1 cellular context compared by ENCODE assay signal in the genomic region with DNA sequence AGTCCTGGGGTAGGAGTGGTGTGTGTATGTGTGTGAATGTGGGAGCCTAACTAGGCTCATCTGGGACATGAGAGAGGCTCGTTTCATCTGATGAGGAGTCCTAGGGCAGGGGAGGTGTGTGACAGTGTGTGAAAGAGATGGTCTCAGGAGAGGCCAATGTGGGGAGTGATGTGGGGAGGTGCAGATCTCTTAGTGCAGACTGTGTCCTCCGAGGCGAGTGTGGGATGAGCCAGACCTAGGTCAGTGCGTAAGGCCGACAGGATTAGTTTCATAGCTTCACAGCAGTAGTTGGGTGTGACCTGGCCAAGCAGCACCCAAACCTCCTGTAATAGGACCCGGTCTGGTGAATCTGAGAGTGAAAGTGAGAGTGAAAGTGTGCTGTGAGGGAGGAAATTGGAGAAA.
TF ChIP-seq lines count a peak whose summit lies in the region.

No MANE protein-coding gene starts in this region.

TF ChIP-seq in GM12878, 131 proteins besides CTCF, POLR2A, EP300 and RAD21 (continued from another document and continues in another):
- TF ChIP-seq, protein P1, sequence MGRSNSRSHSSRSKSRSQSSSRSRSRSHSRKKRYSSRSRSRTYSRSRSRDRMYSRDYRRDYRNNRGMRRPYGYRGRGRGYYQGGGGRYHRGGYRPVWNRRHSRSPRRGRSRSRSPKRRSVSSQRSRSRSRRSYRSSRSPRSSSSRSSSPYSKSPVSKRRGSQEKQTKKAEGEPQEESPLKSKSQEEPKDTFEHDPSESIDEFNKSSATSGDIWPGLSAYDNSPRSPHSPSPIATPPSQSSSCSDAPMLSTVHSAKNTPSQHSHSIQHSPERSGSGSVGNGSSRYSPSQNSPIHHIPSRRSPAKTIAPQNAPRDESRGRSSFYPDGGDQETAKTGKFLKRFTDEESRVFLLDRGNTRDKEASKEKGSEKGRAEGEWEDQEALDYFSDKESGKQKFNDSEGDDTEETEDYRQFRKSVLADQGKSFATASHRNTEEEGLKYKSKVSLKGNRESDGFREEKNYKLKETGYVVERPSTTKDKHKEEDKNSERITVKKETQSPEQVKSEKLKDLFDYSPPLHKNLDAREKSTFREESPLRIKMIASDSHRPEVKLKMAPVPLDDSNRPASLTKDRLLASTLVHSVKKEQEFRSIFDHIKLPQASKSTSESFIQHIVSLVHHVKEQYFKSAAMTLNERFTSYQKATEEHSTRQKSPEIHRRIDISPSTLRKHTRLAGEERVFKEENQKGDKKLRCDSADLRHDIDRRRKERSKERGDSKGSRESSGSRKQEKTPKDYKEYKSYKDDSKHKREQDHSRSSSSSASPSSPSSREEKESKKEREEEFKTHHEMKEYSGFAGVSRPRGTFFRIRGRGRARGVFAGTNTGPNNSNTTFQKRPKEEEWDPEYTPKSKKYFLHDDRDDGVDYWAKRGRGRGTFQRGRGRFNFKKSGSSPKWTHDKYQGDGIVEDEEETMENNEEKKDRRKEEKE (IDR thresholded peaks at IDR 0.05) = no peak
- TF ChIP-seq, protein P2, sequence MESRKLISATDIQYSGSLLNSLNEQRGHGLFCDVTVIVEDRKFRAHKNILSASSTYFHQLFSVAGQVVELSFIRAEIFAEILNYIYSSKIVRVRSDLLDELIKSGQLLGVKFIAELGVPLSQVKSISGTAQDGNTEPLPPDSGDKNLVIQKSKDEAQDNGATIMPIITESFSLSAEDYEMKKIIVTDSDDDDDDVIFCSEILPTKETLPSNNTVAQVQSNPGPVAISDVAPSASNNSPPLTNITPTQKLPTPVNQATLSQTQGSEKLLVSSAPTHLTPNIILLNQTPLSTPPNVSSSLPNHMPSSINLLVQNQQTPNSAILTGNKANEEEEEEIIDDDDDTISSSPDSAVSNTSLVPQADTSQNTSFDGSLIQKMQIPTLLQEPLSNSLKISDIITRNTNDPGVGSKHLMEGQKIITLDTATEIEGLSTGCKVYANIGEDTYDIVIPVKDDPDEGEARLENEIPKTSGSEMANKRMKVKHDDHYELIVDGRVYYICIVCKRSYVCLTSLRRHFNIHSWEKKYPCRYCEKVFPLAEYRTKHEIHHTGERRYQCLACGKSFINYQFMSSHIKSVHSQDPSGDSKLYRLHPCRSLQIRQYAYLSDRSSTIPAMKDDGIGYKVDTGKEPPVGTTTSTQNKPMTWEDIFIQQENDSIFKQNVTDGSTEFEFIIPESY (IDR thresholded peaks at IDR 0.05) = no peak
- TF ChIP-seq RB1 (IDR thresholded peaks at IDR 0.05; ENCODE audit: borderline replicate concordance) (no peak), MAX (IDR thresholded peaks at IDR 0.05; ENCODE audit: low read depth, low read length) (no peak), MXI1 (IDR thresholded peaks at IDR 0.05; ENCODE audit: low read depth, low read length) (no peak), EGR1 (IDR thresholded peaks at IDR 0.05; ENCODE audit: borderline replicate concordance in 1 of 2, low read depth in 2 of 2, low read length in 2 of 2) (no peak), ZNF217 (IDR thresholded peaks at IDR 0.05) (no peak), KLF5 (IDR thresholded peaks at IDR 0.05; ENCODE audit: partially characterized antibody) (no peak), MTA3 (IDR thresholded peaks at IDR 0.05; ENCODE audit: borderline replicate concordance, low read length) (no peak), KDM1A (IDR thresholded peaks at IDR 0.05; ENCODE audit: borderline replicate concordance) (no peak), RELA (IDR thresholded peaks at IDR 0.05; ENCODE audit: borderline replicate concordance, partially characterized antibody) (no peak), YBX1 (IDR thresholded peaks at IDR 0.05) (no peak), ESRRA (IDR thresholded peaks at IDR 0.05; ENCODE audit: low read length) (no peak), E2F8 (IDR thresholded peaks at IDR 0.05; ENCODE audit: low read depth, partially characterized antibody) (no peak), HDGF (IDR thresholded peaks at IDR 0.05) (peak; percentile 90), CHD2 (IDR thresholded peaks at IDR 0.05; ENCODE audit: borderline replicate concordance, low read depth, low read length) (no peak), SMAD1 (IDR thresholded peaks at IDR 0.05; ENCODE audit: low read depth, partially characterized antibody) (peak; percentile 30), ATF7 (IDR thresholded peaks at IDR 0.05; ENCODE audit: low read depth) (peak; percentile 50), RCOR1 (conservative IDR thresholded peaks at IDR 0.05; ENCODE audit: low read depth, low read length) (no peak), IKZF2 (IDR thresholded peaks at IDR 0.05) (peak; percentile 22 to 57; a peak in 2 of 4 replicates), MEF2B (IDR thresholded peaks at IDR 0.05; ENCODE audit: partially characterized antibody, poor library complexity, severe bottlenecking) (peak; percentile 86), MTA2 (IDR thresholded peaks at IDR 0.05; ENCODE audit: low read depth) (peak; percentile 73), MEF2A (IDR thresholded peaks at IDR 0.05; ENCODE audit: insufficient read depth, low read depth, low read length) (no peak), RELB (IDR thresholded peaks at IDR 0.05; ENCODE audit: low read depth) (peak; percentile 49; the same call in 1 of the 2 replicates), RAD51 (IDR thresholded peaks at IDR 0.05) (no peak), PML (IDR thresholded peaks at IDR 0.05; ENCODE audit: low read length) (no peak), SREBF1 (IDR thresholded peaks at IDR 0.05; ENCODE audit: low read length) (no peak), NFXL1 (IDR thresholded peaks at IDR 0.05; ENCODE audit: borderline replicate concordance) (no peak), HSF1 (IDR thresholded peaks at IDR 0.05; ENCODE audit: low read depth, low read length) (no peak), BHLHE40 (IDR thresholded peaks at IDR 0.05; ENCODE audit: borderline replicate concordance in 1 of 2, low read depth in 2 of 2, low read length in 1 of 2) (0 out of 4 replicates have a peak, but pooled peaks of 1 of the 2 experiments have one; percentile 9), E4F1 (IDR thresholded peaks at IDR 0.05; ENCODE audit: borderline replicate concordance, partially characterized antibody) (no peak), TCF3 (IDR thresholded peaks at IDR 0.05; ENCODE audit: borderline replicate concordance, insufficient read depth, low read depth, low read length) (no peak)
- TF ChIP-seq, protein P3, sequence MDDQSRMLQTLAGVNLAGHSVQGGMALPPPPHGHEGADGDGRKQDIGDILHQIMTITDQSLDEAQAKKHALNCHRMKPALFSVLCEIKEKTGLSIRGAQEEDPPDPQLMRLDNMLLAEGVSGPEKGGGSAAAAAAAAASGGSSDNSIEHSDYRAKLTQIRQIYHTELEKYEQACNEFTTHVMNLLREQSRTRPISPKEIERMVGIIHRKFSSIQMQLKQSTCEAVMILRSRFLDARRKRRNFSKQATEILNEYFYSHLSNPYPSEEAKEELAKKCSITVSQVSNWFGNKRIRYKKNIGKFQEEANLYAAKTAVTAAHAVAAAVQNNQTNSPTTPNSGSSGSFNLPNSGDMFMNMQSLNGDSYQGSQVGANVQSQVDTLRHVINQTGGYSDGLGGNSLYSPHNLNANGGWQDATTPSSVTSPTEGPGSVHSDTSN (IDR thresholded peaks at IDR 0.05; ENCODE audit: insufficient replicate concordance, low read depth, low read length) = no peak
- TF ChIP-seq, protein P4, sequence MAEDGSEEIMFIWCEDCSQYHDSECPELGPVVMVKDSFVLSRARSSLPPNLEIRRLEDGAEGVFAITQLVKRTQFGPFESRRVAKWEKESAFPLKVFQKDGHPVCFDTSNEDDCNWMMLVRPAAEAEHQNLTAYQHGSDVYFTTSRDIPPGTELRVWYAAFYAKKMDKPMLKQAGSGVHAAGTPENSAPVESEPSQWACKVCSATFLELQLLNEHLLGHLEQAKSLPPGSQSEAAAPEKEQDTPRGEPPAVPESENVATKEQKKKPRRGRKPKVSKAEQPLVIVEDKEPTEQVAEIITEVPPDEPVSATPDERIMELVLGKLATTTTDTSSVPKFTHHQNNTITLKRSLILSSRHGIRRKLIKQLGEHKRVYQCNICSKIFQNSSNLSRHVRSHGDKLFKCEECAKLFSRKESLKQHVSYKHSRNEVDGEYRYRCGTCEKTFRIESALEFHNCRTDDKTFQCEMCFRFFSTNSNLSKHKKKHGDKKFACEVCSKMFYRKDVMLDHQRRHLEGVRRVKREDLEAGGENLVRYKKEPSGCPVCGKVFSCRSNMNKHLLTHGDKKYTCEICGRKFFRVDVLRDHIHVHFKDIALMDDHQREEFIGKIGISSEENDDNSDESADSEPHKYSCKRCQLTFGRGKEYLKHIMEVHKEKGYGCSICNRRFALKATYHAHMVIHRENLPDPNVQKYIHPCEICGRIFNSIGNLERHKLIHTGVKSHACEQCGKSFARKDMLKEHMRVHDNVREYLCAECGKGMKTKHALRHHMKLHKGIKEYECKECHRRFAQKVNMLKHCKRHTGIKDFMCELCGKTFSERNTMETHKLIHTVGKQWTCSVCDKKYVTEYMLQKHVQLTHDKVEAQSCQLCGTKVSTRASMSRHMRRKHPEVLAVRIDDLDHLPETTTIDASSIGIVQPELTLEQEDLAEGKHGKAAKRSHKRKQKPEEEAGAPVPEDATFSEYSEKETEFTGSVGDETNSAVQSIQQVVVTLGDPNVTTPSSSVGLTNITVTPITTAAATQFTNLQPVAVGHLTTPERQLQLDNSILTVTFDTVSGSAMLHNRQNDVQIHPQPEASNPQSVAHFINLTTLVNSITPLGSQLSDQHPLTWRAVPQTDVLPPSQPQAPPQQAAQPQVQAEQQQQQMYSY (CRISPR knock-in tag; IDR thresholded peaks at IDR 0.05) = no peak
